16 cellular contexts compared by ENCODE assay signal in the genomic region with DNA sequence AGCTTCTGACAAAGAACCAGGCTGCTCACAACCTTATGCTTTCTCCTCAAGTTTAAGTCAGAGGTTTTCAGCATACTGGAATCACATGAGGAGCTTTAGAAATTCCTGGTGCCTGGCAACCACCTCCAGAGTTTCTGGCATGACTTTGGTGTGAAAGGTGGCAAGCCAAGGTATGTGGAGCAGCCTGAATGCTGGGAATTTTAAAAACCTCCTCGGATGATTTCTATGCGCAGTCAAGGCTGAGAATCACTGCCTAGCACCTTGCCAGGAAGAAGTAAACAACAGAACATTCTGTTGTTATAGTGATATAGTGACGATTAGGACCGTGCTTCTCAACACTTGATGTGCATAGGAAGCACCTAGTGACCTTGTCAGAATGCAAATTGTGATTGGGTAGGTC. TPM values are rescaled to one million over a fixed set of nuclear protein-coding genes. Genes with fewer than 3 reads are reported as not detected.
"Had no signal": no experiment of that assay in that cellular context is flagged by ENCODE, and none has a peak within 500 bp of the region (broad histone marks: within the 10 kb centered on the region; RNA-seq: fewer than 3 reads in every experiment).

No MANE protein-coding gene starts in this region.

- ATAC-seq: pancreas, T-cell had no signal

- H3K27ac ChIP-seq: dorsolateral prefrontal cortex, pancreas had no signal

- H3K4me3 ChIP-seq: dorsolateral prefrontal cortex, pancreas had no signal

- H3K36me3 ChIP-seq: pancreas had no signal

- H3K9me3 ChIP-seq: pancreas had no signal

- H3K4me1 ChIP-seq: pancreas had no signal

- DNase-seq: activated CD4-positive, alpha-beta T cell treated with anti-CD3 and anti-CD28 coated beads, Interleukin-2, amount 50 U/mL, for 1 hour; activated naive CD4-positive, alpha-beta T cell; activated naive CD8-positive, alpha-beta T cell treated with anti-CD3 and anti-CD28 coated beads, Interleukin-2, amount 10 ng/mL, durations not matched to agents 7 days and 5 days; dorsolateral prefrontal cortex; foreskin fibroblast; immature natural killer cell; naive B cell; pancreas; retina; small intestine; stimulated activated CD4-positive, alpha-beta T cell treated with anti-CD3 and anti-CD28 coated beads, Interleukin-4, amount 100 ng/mL, for 24 hours; stimulated activated naive CD4-positive, alpha-beta T cell; T-cell; T-helper 9 cell had no signal

RNA-seq across cellular contexts. Expression of gene CCBE1, which starts 11.7 kb away (rescaled TPM):
- total RNA-seq: activated CD8-positive, alpha-beta memory T cell treated with anti-CD3 and anti-CD28 coated beads for 36 hours; activated naive CD8-positive, alpha-beta T cell treated with anti-CD3 and anti-CD28 coated beads, Interleukin-2, amount 10 ng/mL, durations not matched to agents 7 days and 5 days; activated T-helper 1 cell treated with anti-CD3 and anti-CD28 coated beads, Interleukin-12 subunit alpha, Interleukin-12 subunit beta, Interleukin-2, Interleukin-4 antibody, amounts not matched to agents 30 ng/mL and 10 ng/mL and 1 ng/mL, durations not matched to agents 14 hours and 24 hours and 36 hours had no signal
